In genomic region chr2:148501545-148501944, GRCh38 we compare ENCODE assay signal across 2 cellular contexts.
TF ChIP-seq lines count a peak whose summit lies in the region.

No MANE protein-coding gene starts in this region.

TF ChIP-seq in GM23338, 12 proteins besides CTCF, POLR2A, EP300 and RAD21 (continued from another document):
- no peak for TF ChIP-seq ZNF462 (CRISPR knock-in tag; IDR thresholded peaks at IDR 0.05)
- no peak for TF ChIP-seq JUNB (IDR thresholded peaks at IDR 0.05; ENCODE audit: unreplicated experiment)
- TF ChIP-seq CREB1 (CRISPR knock-in tag; IDR thresholded peaks at IDR 0.05; ENCODE audit: low read depth): no peak

TF ChIP-seq in WTC11, 78 proteins besides CTCF, POLR2A, EP300 and RAD21 (continued from another document):
- no peak for TF ChIP-seq ZNF281 (CRISPR knock-in tag; IDR thresholded peaks at IDR 0.05)
- TF ChIP-seq ESRRA (CRISPR knock-in tag; IDR thresholded peaks at IDR 0.05; ENCODE audit: borderline replicate concordance): no peak
- TF ChIP-seq MAX (CRISPR knock-in tag; IDR thresholded peaks at IDR 0.05): no peak
- TF ChIP-seq AFF4 (CRISPR knock-in tag; IDR thresholded peaks at IDR 0.05; ENCODE audit: borderline replicate concordance): no peak
- no peak for TF ChIP-seq MXD4 (CRISPR knock-in tag; IDR thresholded peaks at IDR 0.05; ENCODE audit: borderline replicate concordance)
- TF ChIP-seq NR1H2 (CRISPR knock-in tag; IDR thresholded peaks at IDR 0.05): no peak
- no peak for TF ChIP-seq ZNF512 (CRISPR knock-in tag; IDR thresholded peaks at IDR 0.05; ENCODE audit: borderline replicate concordance)
- no peak for TF ChIP-seq TCF7 (CRISPR knock-in tag; IDR thresholded peaks at IDR 0.05; ENCODE audit: low read depth)
- TF ChIP-seq ZNF396 (CRISPR knock-in tag; IDR thresholded peaks at IDR 0.05; ENCODE audit: borderline replicate concordance): no peak
- TF ChIP-seq FOXP4 (CRISPR knock-in tag; IDR thresholded peaks at IDR 0.05): no peak
- no peak for TF ChIP-seq FOXK1 (CRISPR knock-in tag; IDR thresholded peaks at IDR 0.05)
- no peak for TF ChIP-seq ATF1 (CRISPR knock-in tag; IDR thresholded peaks at IDR 0.05)
- TF ChIP-seq PREB (CRISPR knock-in tag; IDR thresholded peaks at IDR 0.05; ENCODE audit: borderline replicate concordance): no peak
- no peak for TF ChIP-seq FOXP1 (CRISPR knock-in tag; IDR thresholded peaks at IDR 0.05; ENCODE audit: borderline replicate concordance)
- TF ChIP-seq ZBTB43 (CRISPR knock-in tag; IDR thresholded peaks at IDR 0.05): no peak
- no peak for TF ChIP-seq ATF2 (CRISPR knock-in tag; IDR thresholded peaks at IDR 0.05; ENCODE audit: borderline replicate concordance, low read depth)
TF ChIP-seq in WTC11: peak in this region for 0.
